In genomic region chr5:172283862-172284274, GRCh38 we compare ENCODE assay signal across 8 cellular contexts. TPM values are rescaled to one million over a fixed set of nuclear protein-coding genes. Genes with fewer than 3 reads are reported as not detected.
DNase-seq lines count a peak whose midpoint lies in the region; ATAC-seq, FAIRE-seq and TF ChIP-seq lines count a peak whose summit lies in the region.

No MANE protein-coding gene starts in this region.

- ATAC-seq in sciatic nerve = peak; percentile 94

- H3K27me3 ChIP-seq in H9 (ENCODE audit: insufficient read depth, low read length) (no peaks in the 10 kb centered on the region), Loucy (ENCODE audit: insufficient read depth, low read length, poor library complexity, severe bottlenecking) (no peaks in the 10 kb centered on the region), astrocyte (ENCODE audit: insufficient read depth, low read length) (no peaks in the 10 kb centered on the region), hepatocyte (no peaks in the 10 kb centered on the region)

- H3K9me2 ChIP-seq in Loucy (replicated peaks; ENCODE audit: low read depth, low read length) = no peaks in the 10 kb centered on the region
- H3K9me2 ChIP-seq in hepatocyte (replicated peaks; ENCODE audit: insufficient read depth) = no peaks in the 10 kb centered on the region

- H4K20me1 ChIP-seq in H9 (ENCODE audit: control insufficient read depth, insufficient read depth, insufficient read length) = no peaks in the 10 kb centered on the region
- H4K20me1 ChIP-seq in Loucy (ENCODE audit: insufficient read depth, low read length, poor library complexity, severe bottlenecking) = peaks cover 25% of the 10 kb centered on the region
- H4K20me1 ChIP-seq in astrocyte (ENCODE audit: insufficient read depth, low read length) = peaks cover 41% of the 10 kb centered on the region
- peaks cover 36% of the 10 kb centered on the region for H4K20me1 ChIP-seq in hepatocyte (ENCODE audit: insufficient read depth, poor library complexity, severe bottlenecking)

- H3K4ac ChIP-seq in H9 (ENCODE audit: low read depth, low read length) = no peak overlapping the region

- peak; percentile 30; the same call in 1 of the 2 replicates for TF ChIP-seq POLR2A in GM12891 (IDR thresholded peaks at IDR 0.05; ENCODE audit: low read depth, low read length)

- H3K23me2 ChIP-seq in H9 (ENCODE audit: insufficient read length, low read depth, low read length, poor library complexity, severe bottlenecking) = peaks cover 6% of the 10 kb centered on the region

- no peak overlapping the region for H4K8ac ChIP-seq in H9 (replicated peaks; ENCODE audit: insufficient read length, low read depth, low read length)

- H3K27me3 Mint-ChIP-seq in H9 (ENCODE audit: low read depth) (no peaks in the 10 kb centered on the region), astrocyte (ENCODE audit: low read depth, unreplicated experiment) (no peaks in the 10 kb centered on the region)

- H3K4me3 ChIP-seq in Loucy (ENCODE audit: low read length, poor library complexity, severe bottlenecking) (peak overlapping the region; percentile 93), astrocyte (ENCODE audit: insufficient read depth, low read depth, low read length) (peak overlapping the region; percentile 88), hepatocyte (peak overlapping the region; percentile 99)

- intact Hi-C loops in sciatic nerve (cut with DNase I) = loop anchor here (5.0 to 10.0 kb wide), 2 partner anchors 179 to 753 kb away; no protein-coding TSS in a partner anchor

- H3K14ac ChIP-seq in H9 (ENCODE audit: insufficient read depth, low read length) = no peak overlapping the region

- no peak overlapping the region for H2BK120ac ChIP-seq in H9 (ENCODE audit: low read depth, low read length, poor library complexity, severe bottlenecking)

- peaks cover 30 to 34% of the 10 kb centered on the region in 2 experiments for H3K4me1 Mint-ChIP-seq in H9
- peaks cover 5% of the 10 kb centered on the region for H3K4me1 Mint-ChIP-seq in astrocyte (ENCODE audit: low read depth, unreplicated experiment)

- H3K18ac ChIP-seq in H9 (ENCODE audit: insufficient read length, low read depth, low read length) = no peak overlapping the region

- no peaks in the 10 kb centered on the region for H3K79me1 ChIP-seq in H9 (ENCODE audit: insufficient read depth, low read depth, low read length, poor library complexity, severe bottlenecking)

- H3K9me3 ChIP-seq in H9 (ENCODE audit: control insufficient read depth, low read depth, low read length) (no peaks in the 10 kb centered on the region), Loucy (ENCODE audit: insufficient read depth, low read depth, low read length) (no peaks in the 10 kb centered on the region), astrocyte (ENCODE audit: insufficient read depth, low read depth, low read length) (no peaks in the 10 kb centered on the region), hepatocyte (ENCODE audit: low read depth) (no peaks in the 10 kb centered on the region)

- H3K27ac ChIP-seq in H9 (ENCODE audit: insufficient read length, low read depth, low read length) (no peak overlapping the region), astrocyte (ENCODE audit: low read depth, low read length) (peak overlapping the region; percentile 80), hepatocyte (peak overlapping the region; percentile 100)

- H3K4me3 Mint-ChIP-seq in H9 = peak overlapping the region; percentile 95 to 96
- H3K4me3 Mint-ChIP-seq in astrocyte (ENCODE audit: unreplicated experiment) = peak overlapping the region; percentile 91

- no peak overlapping the region for H2AFZ ChIP-seq in H9 (ENCODE audit: low read length)
- peak overlapping the region; percentile 93 for H2AFZ ChIP-seq in Loucy (ENCODE audit: low read length)
- H2AFZ ChIP-seq in astrocyte (ENCODE audit: low read depth, low read length) = peak overlapping the region; percentile 91
- peak overlapping the region; percentile 98 for H2AFZ ChIP-seq in hepatocyte

- no peak overlapping the region for H4K5ac ChIP-seq in H9 (ENCODE audit: insufficient read length, low read depth, low read length)

- H3K9me3 Mint-ChIP-seq in H9 = no peaks in the 10 kb centered on the region; a peak in 1 of 5 replicates
- H3K9me3 Mint-ChIP-seq in astrocyte (ENCODE audit: unreplicated experiment) = no peaks in the 10 kb centered on the region

- no CpG with 5 or more reads among the region's 55 CpGs for WGBS in H9 (ENCODE audit: extremely low coverage, insufficient read length, low lambda C conversion rate)
- 0% methylated on average over 9 of the region's 55 CpGs for WGBS in hepatocyte (ENCODE audit: low lambda C conversion rate, missing lambda C conversion rate)

- H3K56ac ChIP-seq in H9 (ENCODE audit: insufficient read length, low read depth, low read length) = no peak overlapping the region

- H3K27ac Mint-ChIP-seq in H9 (peak overlapping the region; percentile 97 to 99 (median 97)), astrocyte (ENCODE audit: unreplicated experiment) (peak overlapping the region; percentile 87)

- TF ChIP-seq CTCF in H9 (conservative IDR thresholded peaks at IDR 0.05) = no peak
- TF ChIP-seq CTCF in Loucy (conservative IDR thresholded peaks at IDR 0.05; ENCODE audit: low read length) = no peak
- no peak for TF ChIP-seq CTCF in astrocyte (IDR thresholded peaks at IDR 0.05; ENCODE audit: insufficient read depth, low read depth, low read length)
- TF ChIP-seq CTCF in hepatocyte (IDR thresholded peaks at IDR 0.05; ENCODE audit: poor library complexity) = no peak

- no peak overlapping the region for H2BK12ac ChIP-seq in H9 (ENCODE audit: insufficient read length, low read depth, low read length)

- DNase-seq in GM12891 (ENCODE audit: insufficient read length, low spot score) (peak; percentile 92), H9 (peak; percentile 87), T-helper 1 cell (peak; percentile 54 to 76 (median 62)), astrocyte (ENCODE audit: low read depth) (peak; percentile 61), hepatocyte (ENCODE audit: low spot score) (peak; percentile 96), sciatic nerve (ENCODE audit: low spot score) (peak; percentile 93), OCI-M2 (lab: John Stamatoyannopoulos, UW; ENCODE audit: unreplicated experiment) (no peak)

- H2BK15ac ChIP-seq in H9 (ENCODE audit: low read depth, low read length) = no peak overlapping the region

- no peak overlapping the region for H2AK5ac ChIP-seq in H9 (ENCODE audit: insufficient read length, low read length)

- H3K36me3 ChIP-seq in Loucy (ENCODE audit: insufficient read depth, low read length) (no peaks in the 10 kb centered on the region), astrocyte (ENCODE audit: insufficient read depth, low read length) (no peaks in the 10 kb centered on the region), hepatocyte (replicated peaks; ENCODE audit: insufficient read depth, low read depth) (no peaks in the 10 kb centered on the region)

- H3K9ac ChIP-seq in H9 (ENCODE audit: extremely low read depth, insufficient read length, low read length) (peak overlapping the region; percentile 73), Loucy (ENCODE audit: low read depth, low read length, poor library complexity, severe bottlenecking) (peak overlapping the region; percentile 60), astrocyte (ENCODE audit: low read length) (peak overlapping the region; percentile 92)

- H4K91ac ChIP-seq in H9 (ENCODE audit: insufficient read length, low read depth, low read length) = no peak overlapping the region

- H3K79me2 ChIP-seq in H9 (ENCODE audit: insufficient read depth, low read length) (peaks cover 34% of the 10 kb centered on the region; the same call in 1 of the 2 replicates), Loucy (ENCODE audit: insufficient read depth, low read length) (peaks cover 44% of the 10 kb centered on the region), astrocyte (ENCODE audit: insufficient read depth, low read length) (peaks cover 45% of the 10 kb centered on the region), hepatocyte (peaks cover 45% of the 10 kb centered on the region)

- no peaks in the 10 kb centered on the region for H3F3A ChIP-seq in Loucy (ENCODE audit: low read depth)

- H3T11ph ChIP-seq in H9 (ENCODE audit: low read length) = no peak overlapping the region

- FAIRE-seq in GM12891 (lab: Jason Lieb, UNC) (no peak), astrocyte (lab: Jason Lieb, UNC) (no peak)

- H3K36me3 Mint-ChIP-seq in H9 (ENCODE audit: insufficient read depth in 1 of 3, low read depth in 3 of 3) = peaks cover 0 to 5% (median 0%) of the 10 kb centered on the region in 3 experiments; a peak in 1 of 7 replicates
- H3K36me3 Mint-ChIP-seq in astrocyte (ENCODE audit: low read depth, unreplicated experiment) = no peaks in the 10 kb centered on the region

- H3K4me2 ChIP-seq in H9 (ENCODE audit: insufficient read depth, insufficient read length, low read length) (peak overlapping the region; percentile 72), Loucy (ENCODE audit: low read depth, low read length, poor library complexity, severe bottlenecking) (peak overlapping the region; percentile 83), astrocyte (ENCODE audit: low read length) (peak overlapping the region; percentile 94), hepatocyte (peak overlapping the region; percentile 81)

- H2BK20ac ChIP-seq in H9 (ENCODE audit: low read depth, low read length, poor library complexity, severe bottlenecking) = no peak overlapping the region

- H3K23ac ChIP-seq in H9 (ENCODE audit: insufficient read length, low read depth, low read length) = no peak overlapping the region

- peaks cover 4% of the 10 kb centered on the region; the same call in 1 of the 2 replicates for H3K4me1 ChIP-seq in H9 (ENCODE audit: insufficient read depth, low read length)
- H3K4me1 ChIP-seq in Loucy (ENCODE audit: insufficient read depth, low read length, poor library complexity, severe bottlenecking) = peaks cover 14% of the 10 kb centered on the region
- peaks cover 14% of the 10 kb centered on the region for H3K4me1 ChIP-seq in astrocyte (ENCODE audit: insufficient read depth, low read length)
- H3K4me1 ChIP-seq in hepatocyte (ENCODE audit: insufficient read depth) = peaks cover 18% of the 10 kb centered on the region

- H2BK5ac ChIP-seq in H9 (ENCODE audit: insufficient read length, low read length) = no peak overlapping the region

TF ChIP-seq in GM12891, 5 proteins besides CTCF, POLR2A, EP300 and RAD21:
- no peak for TF ChIP-seq POU2F2 (IDR thresholded peaks at IDR 0.05; ENCODE audit: low read depth, low read length)
- no peak for TF ChIP-seq TAF1 (IDR thresholded peaks at IDR 0.05; ENCODE audit: low read depth, low read length)
- no peak for TF ChIP-seq SPI1 (IDR thresholded peaks at IDR 0.05; ENCODE audit: low read depth, low read length)
- no peak for TF ChIP-seq POLR2AphosphoS5 (IDR thresholded peaks at IDR 0.05; ENCODE audit: low read depth, low read length)
- TF ChIP-seq PAX5 (IDR thresholded peaks at IDR 0.05; ENCODE audit: insufficient read depth, low read length, severe bottlenecking) = no peak

RNA-seq across cellular contexts. Expression of gene UBTD2, which starts 0.3 kb away (rescaled TPM):
- 6.5 TPM for polyA plus RNA-seq in GM12891 (2012; ENCODE audit: low read depth, missing spikeins)
- total RNA-seq in H9 (2021) (39.9 and 42.6 TPM in 2 replicates), astrocyte (33.7 and 34.2 TPM in 2 replicates), hepatocyte (45.4 and 51.7 TPM in 2 replicates), sciatic nerve (29.2 TPM)
- 21.6 and 27.4 TPM in 2 replicates for polyA plus RNA-seq in hepatocyte
